In genomic region chr6:139129284-139129683, GRCh38 we compare ENCODE assay signal across 18 cellular contexts. TPM values are rescaled to one million over a fixed set of nuclear protein-coding genes. Genes with fewer than 3 reads are reported as not detected.
DNase-seq lines count a peak whose midpoint lies in the region; ATAC-seq, FAIRE-seq and TF ChIP-seq lines count a peak whose summit lies in the region.
"Had no signal": no experiment of that assay in that cellular context is flagged by ENCODE, and none has a peak within 500 bp of the region (broad histone marks: within the 10 kb centered on the region; RNA-seq: fewer than 3 reads in every experiment).

No MANE protein-coding gene starts in this region.

- H3K9me3 Mint-ChIP-seq in activated CD4-positive, alpha-beta memory T cell treated with anti-CD3 and anti-CD28 coated beads for 36 hours: no peaks in the 10 kb centered on the region
- H3K9me3 Mint-ChIP-seq in activated CD4-positive, alpha-beta memory T cell treated with anti-CD3 and anti-CD28 coated beads, Interleukin-2, amount 10 ng/mL, durations not matched to agents 7 days and 5 days: no peaks in the 10 kb centered on the region
- H3K9me3 Mint-ChIP-seq in stimulated activated memory B cell treated with anti-CD40 and anti-IgM and Interleukin-4, amounts not matched to agents 10 μg/mL and 1 μg/mL and 100 μg/mL, for 72 hours: no peaks in the 10 kb centered on the region
- H3K9me3 Mint-ChIP-seq in WTC11: no peaks in the 10 kb centered on the region
- H3K9me3 Mint-ChIP-seq: activated naive CD4-positive, alpha-beta T cell treated with anti-CD3 and anti-CD28 coated beads, Interleukin-2, amount 10 ng/mL, durations not matched to agents 7 days and 5 days; IgD-negative memory B cell had no signal

- no peak for DNase-seq in activated CD4-positive, alpha-beta memory T cell treated with anti-CD3 and anti-CD28 coated beads for 36 hours
- DNase-seq in activated CD4-positive, alpha-beta memory T cell treated with anti-CD3 and anti-CD28 coated beads, Interleukin-2, amount 10 ng/mL, durations not matched to agents 7 days and 5 days: no peak
- DNase-seq in RCC 7860 (ENCODE audit: low spot score) (peak; percentile 25), fibroblast of peridontal ligament (ENCODE audit: extremely low read depth) (peak; percentile 92), WTC11 (ENCODE audit: low spot score) (no peak), NCI-H1105 (lab: John Stamatoyannopoulos, UW) (no peak), NCI-H524 treated with DMSO at 0.1 percent for 48 hours (lab: John Stamatoyannopoulos, UW) (no peak)
- DNase-seq: ACHN; activated CD8-positive, alpha-beta memory T cell treated with anti-CD3 and anti-CD28 coated beads, Interleukin-2, amount 10 ng/mL, durations not matched to agents 7 days and 5 days; activated naive CD4-positive, alpha-beta T cell treated with anti-CD3 and anti-CD28 coated beads, Interleukin-2, amount 10 ng/mL, durations not matched to agents 7 days and 5 days; mesendoderm; NCI-H1694 treated with DMSO at 0.1 percent for 48 hours; pancreas; Right ventricle myocardium superior; stimulated activated CD4-positive, alpha-beta T cell treated with anti-CD3 and anti-CD28 coated beads, Interleukin-15, amount 100 ng/mL, for 24 hours; T1000 had no signal

- peak overlapping the region; percentile 59 for H3K27ac Mint-ChIP-seq in activated CD4-positive, alpha-beta memory T cell treated with anti-CD3 and anti-CD28 coated beads for 36 hours
- H3K27ac Mint-ChIP-seq in activated CD4-positive, alpha-beta memory T cell treated with anti-CD3 and anti-CD28 coated beads, Interleukin-2, amount 10 ng/mL, durations not matched to agents 7 days and 5 days: no peak overlapping the region
- H3K27ac Mint-ChIP-seq in stimulated activated memory B cell treated with anti-CD40 and anti-IgM and Interleukin-4, amounts not matched to agents 10 μg/mL and 1 μg/mL and 100 μg/mL, for 72 hours: peak overlapping the region; percentile 37
- H3K27ac Mint-ChIP-seq in WTC11: no peak overlapping the region
- H3K27ac Mint-ChIP-seq: activated CD8-positive, alpha-beta memory T cell treated with anti-CD3 and anti-CD28 coated beads, Interleukin-2, amount 10 ng/mL, durations not matched to agents 7 days and 5 days; activated naive CD4-positive, alpha-beta T cell treated with anti-CD3 and anti-CD28 coated beads, Interleukin-2, amount 10 ng/mL, durations not matched to agents 7 days and 5 days; IgD-negative memory B cell had no signal

- no peaks in the 10 kb centered on the region for H3K36me3 Mint-ChIP-seq in activated CD4-positive, alpha-beta memory T cell treated with anti-CD3 and anti-CD28 coated beads for 36 hours
- H3K36me3 Mint-ChIP-seq in activated CD4-positive, alpha-beta memory T cell treated with anti-CD3 and anti-CD28 coated beads, Interleukin-2, amount 10 ng/mL, durations not matched to agents 7 days and 5 days (ENCODE audit: low read depth): peaks cover 5% of the 10 kb centered on the region
- H3K36me3 Mint-ChIP-seq in stimulated activated memory B cell treated with anti-CD40 and anti-IgM and Interleukin-4, amounts not matched to agents 10 μg/mL and 1 μg/mL and 100 μg/mL, for 72 hours: peaks cover 6% of the 10 kb centered on the region
- H3K36me3 Mint-ChIP-seq in WTC11: no peaks in the 10 kb centered on the region
- H3K36me3 Mint-ChIP-seq: IgD-negative memory B cell had no signal

- no peaks in the 10 kb centered on the region for H3K27me3 Mint-ChIP-seq in activated CD4-positive, alpha-beta memory T cell treated with anti-CD3 and anti-CD28 coated beads for 36 hours
- no peaks in the 10 kb centered on the region for H3K27me3 Mint-ChIP-seq in activated CD4-positive, alpha-beta memory T cell treated with anti-CD3 and anti-CD28 coated beads, Interleukin-2, amount 10 ng/mL, durations not matched to agents 7 days and 5 days
- H3K27me3 Mint-ChIP-seq in stimulated activated memory B cell treated with anti-CD40 and anti-IgM and Interleukin-4, amounts not matched to agents 10 μg/mL and 1 μg/mL and 100 μg/mL, for 72 hours: no peaks in the 10 kb centered on the region
- no peaks in the 10 kb centered on the region for H3K27me3 Mint-ChIP-seq in WTC11 (ENCODE audit: low read depth)
- H3K27me3 Mint-ChIP-seq: activated CD8-positive, alpha-beta memory T cell treated with anti-CD3 and anti-CD28 coated beads, Interleukin-2, amount 10 ng/mL, durations not matched to agents 7 days and 5 days; activated naive CD4-positive, alpha-beta T cell treated with anti-CD3 and anti-CD28 coated beads, Interleukin-2, amount 10 ng/mL, durations not matched to agents 7 days and 5 days; IgD-negative memory B cell had no signal

- peaks cover 83% of the 10 kb centered on the region for H3K4me1 Mint-ChIP-seq in activated CD4-positive, alpha-beta memory T cell treated with anti-CD3 and anti-CD28 coated beads for 36 hours (ENCODE audit: low read depth)
- peaks cover 67% of the 10 kb centered on the region for H3K4me1 Mint-ChIP-seq in activated CD4-positive, alpha-beta memory T cell treated with anti-CD3 and anti-CD28 coated beads, Interleukin-2, amount 10 ng/mL, durations not matched to agents 7 days and 5 days
- H3K4me1 Mint-ChIP-seq in stimulated activated memory B cell treated with anti-CD40 and anti-IgM and Interleukin-4, amounts not matched to agents 10 μg/mL and 1 μg/mL and 100 μg/mL, for 72 hours: peaks cover 53% of the 10 kb centered on the region
- H3K4me1 Mint-ChIP-seq in WTC11: peaks cover 6% of the 10 kb centered on the region

- no peak overlapping the region for H3K4me3 Mint-ChIP-seq in activated CD4-positive, alpha-beta memory T cell treated with anti-CD3 and anti-CD28 coated beads for 36 hours
- H3K4me3 Mint-ChIP-seq in activated CD4-positive, alpha-beta memory T cell treated with anti-CD3 and anti-CD28 coated beads, Interleukin-2, amount 10 ng/mL, durations not matched to agents 7 days and 5 days: no peak overlapping the region
- no peak overlapping the region for H3K4me3 Mint-ChIP-seq in stimulated activated memory B cell treated with anti-CD40 and anti-IgM and Interleukin-4, amounts not matched to agents 10 μg/mL and 1 μg/mL and 100 μg/mL, for 72 hours
- H3K4me3 Mint-ChIP-seq in WTC11: no peak overlapping the region
- H3K4me3 Mint-ChIP-seq: activated CD8-positive, alpha-beta memory T cell treated with anti-CD3 and anti-CD28 coated beads, Interleukin-2, amount 10 ng/mL, durations not matched to agents 7 days and 5 days; activated naive CD4-positive, alpha-beta T cell treated with anti-CD3 and anti-CD28 coated beads, Interleukin-2, amount 10 ng/mL, durations not matched to agents 7 days and 5 days; IgD-negative memory B cell had no signal

- CTCF ChIA-PET in activated CD4-positive, alpha-beta memory T cell treated with anti-CD3 and anti-CD28 coated beads for 36 hours (lab: Charles Lee): interaction anchor here (1.1 to 1.2 kb wide), 2 partner anchors 16 to 240 kb away, joined by 3 to 4 read pairs; no protein-coding TSS in a partner anchor
- CTCF ChIA-PET in activated CD4-positive, alpha-beta memory T cell treated with anti-CD3 and anti-CD28 coated beads, Interleukin-2, amount 10 ng/mL, durations not matched to agents 7 days and 5 days (lab: Charles Lee): interaction anchor here (1.3 kb wide), 1 partner anchor 9 kb away, joined by 3 read pairs; no protein-coding TSS in a partner anchor
- CTCF ChIA-PET in WTC11 (lab: Charles Lee): no interaction called here

- TF ChIP-seq CTCF in WTC11 (IDR thresholded peaks at IDR 0.05): no peak

- no peak for ATAC-seq in stimulated activated memory B cell treated with anti-CD40 and anti-IgM and Interleukin-4, amounts not matched to agents 10 μg/mL and 1 μg/mL and 100 μg/mL, for 72 hours
- ATAC-seq in WTC11: no peak
- ATAC-seq: activated CD8-positive, alpha-beta memory T cell treated with anti-CD3 and anti-CD28 coated beads, Interleukin-2, amount 10 ng/mL, durations not matched to agents 7 days and 5 days; pancreas had no signal

- FAIRE-seq in RCC 7860 (lab: Jason Lieb, UNC): no peak
- FAIRE-seq: pancreas had no signal

- POLR2A ChIA-PET in activated CD4-positive, alpha-beta memory T cell treated with anti-CD3 and anti-CD28 coated beads for 36 hours (lab: Charles Lee): interaction anchor here (0.9 to 1.4 kb wide), 2 partner anchors 17 to 246 kb away, joined by 3 to 4 read pairs; partner anchors contain the start of gene CITED2
- POLR2A ChIA-PET in activated CD4-positive, alpha-beta memory T cell treated with anti-CD3 and anti-CD28 coated beads, Interleukin-2, amount 10 ng/mL, durations not matched to agents 7 days and 5 days (lab: Charles Lee): interaction anchor here (0.8 to 1.1 kb wide), 2 partner anchors 16 to 33 kb away, joined by 3 read pairs; no protein-coding TSS in a partner anchor
- POLR2A ChIA-PET in WTC11 (lab: Charles Lee): no interaction called here

- intact Hi-C loops in activated CD4-positive, alpha-beta memory T cell treated with anti-CD3 and anti-CD28 coated beads for 36 hours (cut with micrococcal nuclease): loop anchor here (5.0 kb wide), 3 partner anchors 123 to 537 kb away; no protein-coding TSS in a partner anchor

TF ChIP-seq in WTC11, 78 proteins besides CTCF, POLR2A, EP300 and RAD21 (continues in another document):
- TF ChIP-seq ZNF425 (CRISPR knock-in tag; conservative IDR thresholded peaks at IDR 0.05): no peak

RNA-seq across cellular contexts. Expression of gene HECA, which starts 5.6 kb away (rescaled TPM):
- 10 to 100 TPM; 75.7 to 76.6 TPM for total RNA-seq in activated CD4-positive, alpha-beta memory T cell treated with anti-CD3 and anti-CD28 coated beads for 36 hours
- total RNA-seq in activated CD4-positive, alpha-beta memory T cell treated with anti-CD3 and anti-CD28 coated beads, Interleukin-2, amount 10 ng/mL, durations not matched to agents 7 days and 5 days: 10 to 100 TPM; 78.9 to 81.7 TPM
- 8.1 to 9.4 TPM (median 8.1 TPM) in 3 replicates for total RNA-seq in WTC11 (2021)

Comparison
In these comparisons a context has a peak if more than half of its experiments do, and no peak if none do; other contexts are left out.
1. H3K27ac Mint-ChIP-seq: peak in activated CD4-positive, alpha-beta memory T cell treated with anti-CD3 and anti-CD28 coated beads for 36 hours (single experiment) and stimulated activated memory B cell treated with anti-CD40 and anti-IgM and Interleukin-4, amounts not matched to agents 10 μg/mL and 1 μg/mL and 100 μg/mL, for 72 hours (single experiment); none in activated CD4-positive, alpha-beta memory T cell treated with anti-CD3 and anti-CD28 coated beads, Interleukin-2, amount 10 ng/mL, durations not matched to agents 7 days and 5 days (single experiment) and WTC11 (single experiment).
2. DNase-seq: peak in RCC 7860 (single experiment) and fibroblast of peridontal ligament (single experiment); none in activated CD4-positive, alpha-beta memory T cell treated with anti-CD3 and anti-CD28 coated beads for 36 hours (single experiment), activated CD4-positive, alpha-beta memory T cell treated with anti-CD3 and anti-CD28 coated beads, Interleukin-2, amount 10 ng/mL, durations not matched to agents 7 days and 5 days (single experiment), WTC11 (single experiment), NCI-H1105 (single experiment) and NCI-H524 treated with DMSO at 0.1 percent for 48 hours (single experiment).